8 cellular contexts compared by ENCODE assay signal in the genomic region with DNA sequence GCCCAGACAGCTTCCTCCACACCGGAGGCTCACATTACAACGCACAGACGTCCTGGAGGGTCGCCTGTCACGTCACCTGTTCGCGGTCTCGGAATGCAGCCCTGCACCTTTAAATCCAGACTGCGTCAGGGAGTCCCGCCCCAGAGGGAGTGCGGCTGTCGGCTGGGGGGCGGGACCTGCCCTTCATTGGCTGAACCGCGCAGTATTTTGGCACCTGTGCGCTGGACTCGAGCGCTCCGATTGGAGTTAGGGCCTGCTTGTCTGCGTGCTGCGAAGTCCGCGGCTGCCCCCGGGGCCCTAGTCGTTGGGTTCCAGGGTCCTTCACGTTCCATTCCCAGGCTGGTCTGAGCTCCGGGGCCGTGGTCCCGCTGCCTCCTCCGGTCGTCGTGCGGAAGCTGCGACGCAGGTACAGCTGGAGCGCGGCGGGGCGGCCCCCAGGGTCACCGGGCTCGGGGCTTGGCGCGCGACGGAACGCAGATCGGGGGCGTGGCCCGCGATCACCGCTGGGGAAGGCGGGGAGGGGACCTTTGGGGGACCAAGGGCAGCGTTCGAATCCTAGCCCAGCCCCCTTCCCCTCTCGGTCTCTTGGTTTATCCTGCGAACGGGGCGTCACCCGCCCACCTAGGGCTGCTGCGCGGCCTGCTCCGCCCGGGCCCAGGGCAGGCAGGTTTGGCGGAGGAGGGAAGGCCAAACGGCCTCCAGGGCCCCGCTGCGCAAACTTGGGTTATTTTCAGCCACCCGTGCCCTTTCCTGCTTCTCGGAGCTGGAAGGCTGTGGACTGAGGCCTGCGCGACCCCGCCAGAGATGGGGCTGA. TPM values are rescaled to one million over a fixed set of nuclear protein-coding genes. Genes with fewer than 3 reads are reported as not detected.
DNase-seq lines count a peak whose midpoint lies in the region; ATAC-seq and FAIRE-seq lines count a peak whose summit lies in the region.

A gene with protein sequence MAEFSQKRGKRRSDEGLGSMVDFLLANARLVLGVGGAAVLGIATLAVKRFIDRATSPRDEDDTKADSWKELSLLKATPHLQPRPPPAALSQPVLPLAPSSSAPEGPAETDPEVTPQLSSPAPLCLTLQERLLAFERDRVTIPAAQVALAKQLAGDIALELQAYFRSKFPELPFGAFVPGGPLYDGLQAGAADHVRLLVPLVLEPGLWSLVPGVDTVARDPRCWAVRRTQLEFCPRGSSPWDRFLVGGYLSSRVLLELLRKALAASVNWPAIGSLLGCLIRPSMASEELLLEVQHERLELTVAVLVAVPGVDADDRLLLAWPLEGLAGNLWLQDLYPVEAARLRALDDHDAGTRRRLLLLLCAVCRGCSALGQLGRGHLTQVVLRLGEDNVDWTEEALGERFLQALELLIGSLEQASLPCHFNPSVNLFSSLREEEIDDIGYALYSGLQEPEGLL (plus strand): TSS at position 331 of the 814 bp plus-strand sequence. CDS start 2,059 bp downstream, outside the sequence.

- no peaks in the 10 kb centered on the region for H3K9me3 ChIP-seq in mesodermal cell (ENCODE audit: control insufficient read depth, low read length)

- H3K36me3 ChIP-seq in mesodermal cell (ENCODE audit: control insufficient read depth, insufficient read depth, low read length): peaks cover 46% of the 10 kb centered on the region

- DNase-seq in COLO829 (ENCODE audit: low spot score): peak; percentile 96
- DNase-seq in HT1080 (ENCODE audit: low read depth): peak; percentile 93
- peak; percentile 94 for DNase-seq in NOMO-1 treated with dmso at 0.1 percent for 144 hours (lab: John Stamatoyannopoulos, UW; ENCODE audit: unreplicated experiment)
- peak; percentile 77 for DNase-seq in activated CD8-positive, alpha-beta memory T cell treated with anti-CD3 and anti-CD28 coated beads, Interleukin-2, amount 50 U/mL, for 1 hour (ENCODE audit: extremely low read depth)
- DNase-seq in stimulated activated CD8-positive, alpha-beta memory T cell treated with anti-CD3 and anti-CD28 coated beads, Interleukin-15, amount 100 ng/mL, for 24 hours (ENCODE audit: low read depth): peak; percentile 71

- peak within 1 kb of the TSS; percentile 89 for H3K27ac ChIP-seq in mesodermal cell (ENCODE audit: low read depth, low read length, severe bottlenecking)

- peak; percentile 73 for ATAC-seq in GM21360 (IDR thresholded peaks at IDR 0.05; ENCODE audit: unreplicated experiment)

- 1% methylated on average over 57 to 62 of the region's 72 CpGs for WGBS in mesodermal cell (ENCODE audit: insufficient coverage in 2 of 2), 2 experiments

- peak; percentile 93 for FAIRE-seq in endometrium (lab: Jason Lieb, UNC)

- H3K4me3 ChIP-seq in mesodermal cell (ENCODE audit: extremely low read depth, insufficient read depth, low read length, poor library complexity, severe bottlenecking): peak within 1 kb of the TSS; percentile 81

- peaks cover 21% of the 10 kb centered on the region for H3K4me1 ChIP-seq in mesodermal cell (ENCODE audit: control insufficient read depth, insufficient read depth, low read length, poor library complexity, severe bottlenecking)

RNA-seq across cellular contexts. Expression of the gene that starts here (rescaled TPM):
- total RNA-seq in HT1080 (2014; rRNA removed; shearing (Covaris generic)): 5.7 and 8.1 TPM in 2 replicates
- 4.0 and 5.8 TPM in 2 replicates for polyA plus RNA-seq in HT1080 (2015; cell fraction: cytosol; rRNA removed)
- 14.5 and 14.8 TPM in 2 replicates for polyA plus RNA-seq in HT1080 (2015; cell fraction: nucleus; rRNA removed)
- 9.3 TPM for polyA plus RNA-seq in mesodermal cell (2013, experiment 1 of 2)
- 7.2 TPM for polyA plus RNA-seq in mesodermal cell (2013, experiment 2 of 2)

Comparison
In these comparisons a context has a peak if more than half of its experiments do, and no peak if none do; other contexts are left out.
1. Peak in every context shown above with its lines: DNase-seq, ATAC-seq, H3K4me3 ChIP-seq and H3K27ac ChIP-seq.